8 cellular contexts compared by ENCODE assay signal in genomic region chr14:103607039-103607668, GRCh38. TPM values are rescaled to one million over a fixed set of nuclear protein-coding genes. Genes with fewer than 3 reads are reported as not detected.
DNase-seq lines count a peak whose midpoint lies in the region; TF ChIP-seq lines count a peak whose summit lies in the region.

No MANE protein-coding gene starts in this region.

- H4K20me1 ChIP-seq in mammary epithelial cell (ENCODE audit: insufficient read depth, low read length), result no peaks in the 10 kb centered on the region

- intact Hi-C loops in mammary epithelial cell (cut with micrococcal nuclease), result no loop called here

- H3K4me3 ChIP-seq in HEK293 (ENCODE audit: low read depth, low read length) (0 out of 2 replicates have a peak overlapping the region, but pooled peaks have one; percentile 2), mammary epithelial cell (replicated peaks in 1 of 3; ENCODE audit: insufficient read depth in 1 of 3, low read depth in 2 of 3, low read length in 3 of 3) (peak overlapping the region in 1 of 3 experiments; percentile 14)

- H3K4me2 ChIP-seq in mammary epithelial cell (ENCODE audit: insufficient read depth, low read depth, low read length), result peak overlapping the region; percentile 62

- in situ Hi-C loops in mammary epithelial cell (cut with MboI; ENCODE audit: low sequenced_read_pairs in 2 of 2), result no loop called here

- WGBS in mammary epithelial cell (ENCODE audit: low coverage, missing lambda C conversion rate), result 18% methylated on average over 16 of the region's 25 CpGs

- no peaks in the 10 kb centered on the region for H3K79me2 ChIP-seq in mammary epithelial cell (ENCODE audit: insufficient read depth, low read length)

- H3K9ac ChIP-seq in mammary epithelial cell (ENCODE audit: insufficient read depth, low read length), result no peak overlapping the region

- dilution Hi-C loops in mammary epithelial cell (cut with HindIII; ENCODE audit: low sequenced_read_pairs), result no loop called here

- no TSS peak for BruUV-seq in mammary epithelial cell (replicated peaks; lab: Mats Ljungman, UMichigan)

- H3K27ac ChIP-seq in HEK293 (ENCODE audit: extremely low read depth, low read depth, low read length) (no peak overlapping the region), mammary epithelial cell (ENCODE audit: insufficient read depth, low read depth, low read length) (no peak overlapping the region)

- H3K9me3 ChIP-seq in HEK293 (ENCODE audit: control insufficient read depth, insufficient read depth, low read depth, low read length), result no peaks in the 10 kb centered on the region
- H3K9me3 ChIP-seq in mammary epithelial cell (replicated peaks; ENCODE audit: insufficient read depth, low read length), result peaks cover 8% of the 10 kb centered on the region

- TF ChIP-seq CTCF in HEK293 (tag by site-specific recombination; IDR thresholded peaks at IDR 0.05), result peak; percentile 81
- peak in 1 of 2 donors; percentile 22 for TF ChIP-seq CTCF in mammary epithelial cell (conservative IDR thresholded peaks at IDR 0.05 in 1 of 2, IDR thresholded peaks at IDR 0.05 in 1 of 2; ENCODE audit: extremely low read depth in 1 of 2, insufficient read depth in 1 of 2, low read depth in 1 of 2, low read length in 2 of 2)

- H3K4me1 ChIP-seq in HEK293 (ENCODE audit: control insufficient read depth, insufficient read depth, low read length) (no peaks in the 10 kb centered on the region; the same call in 1 of the 2 replicates), mammary epithelial cell (ENCODE audit: insufficient read depth, low read length) (peaks cover 10% of the 10 kb centered on the region)

- POLR2A ChIA-PET in HEK293 (lab: Yijun Ruan, JAX), result interaction anchor here (0.6 to 1.8 kb wide), 2 partner anchors 22 to 107 kb away, joined by 3 to 10 read pairs; partner anchors contain the start of gene KLC1

- H2AFZ ChIP-seq in mammary epithelial cell (ENCODE audit: low read depth, low read length), result peak overlapping the region; percentile 22

- H3K36me3 ChIP-seq in HEK293 (ENCODE audit: control insufficient read depth in 2 of 2, insufficient read depth in 1 of 2, low read length in 2 of 2), result no peaks in the 10 kb centered on the region
- H3K36me3 ChIP-seq in mammary epithelial cell (ENCODE audit: insufficient read depth, low read length), result no peaks in the 10 kb centered on the region

- CTCF ChIA-PET in HEK293 (lab: Yijun Ruan, JAX), result interaction anchor here (0.7 kb wide), 2 partner anchors 31 to 1519 kb away, joined by 3 read pairs; no protein-coding TSS in a partner anchor
- CTCF ChIA-PET in mammary epithelial cell (lab: Charles Lee; ENCODE audit: low non-redundant PET), result no interaction called here

- no peaks in the 10 kb centered on the region for H3K27me3 ChIP-seq in mammary epithelial cell (ENCODE audit: insufficient read depth, low read length)

- peak; percentile 86 for DNase-seq in Daoy (ENCODE audit: low read depth)
- DNase-seq in NCI-H2081 treated with DMSO at 0.1 percent for 48 hours (lab: John Stamatoyannopoulos, UW), result peak; percentile 70
- DNase-seq in UCSD-AML1 (lab: John Stamatoyannopoulos, UW; ENCODE audit: unreplicated experiment), result peak; percentile 88
- peak; percentile 56 for DNase-seq in mammary epithelial cell
- DNase-seq in inferior parietal cortex (ENCODE audit: extremely low spot score), result peak; percentile 79
- DNase-seq in stimulated activated CD4-positive, alpha-beta T cell treated with anti-CD3 and anti-CD28 coated beads, Interleukin-12 subunit alpha, Interleukin-12 subunit beta, amount 100 ng/mL, for 4 hours, result peak; percentile 34
- no peak for DNase-seq in SW 1271 (lab: John Stamatoyannopoulos, UW)

TF ChIP-seq in HEK293, 187 proteins besides CTCF, POLR2A, EP300 and RAD21 (continues in another document):
- TF ChIP-seq ZNF10 (tag by site-specific recombination; IDR thresholded peaks at IDR 0.05) (peak; percentile 63; the same call in 1 of the 2 replicates), ZBTB20 (tag by site-specific recombination; IDR thresholded peaks at IDR 0.05) (peak; percentile 26; the same call in 1 of the 2 replicates), PATZ1 (tag by site-specific recombination; IDR thresholded peaks at IDR 0.05) (peak; percentile 64), ZNF2 (tag by site-specific recombination; IDR thresholded peaks at IDR 0.05) (0 out of 2 replicates have a peak, but pooled peaks have one; percentile 28), MEIS1 (CRISPR knock-in tag; IDR thresholded peaks at IDR 0.05; ENCODE audit: borderline replicate concordance) (no peak), ZNF248 (tag by site-specific recombination; IDR thresholded peaks at IDR 0.05) (no peak), ZNF366 (tag by site-specific recombination; conservative IDR thresholded peaks at IDR 0.05) (no peak), ZSCAN23 (tag by site-specific recombination; IDR thresholded peaks at IDR 0.05) (no peak), ZNF792 (tag by site-specific recombination; IDR thresholded peaks at IDR 0.05) (no peak), ZNF600 (tag by site-specific recombination; IDR thresholded peaks at IDR 0.05) (peak; percentile 96), ZNF549 (tag by site-specific recombination; IDR thresholded peaks at IDR 0.05) (no peak), HOXA7 (CRISPR knock-in tag; IDR thresholded peaks at IDR 0.05; ENCODE audit: borderline replicate concordance) (no peak), ZNF16 (tag by site-specific recombination; IDR thresholded peaks at IDR 0.05; ENCODE audit: low read depth) (no peak), ZNF302 (tag by site-specific recombination; IDR thresholded peaks at IDR 0.05; ENCODE audit: low read depth) (no peak), OSR2 (tag by site-specific recombination; IDR thresholded peaks at IDR 0.05) (peak; percentile 56), ZNF76 (tag by site-specific recombination; IDR thresholded peaks at IDR 0.05; ENCODE audit: borderline replicate concordance, low read depth) (no peak), SP2 (tag by site-specific recombination; IDR thresholded peaks at IDR 0.05) (peak; percentile 39), PRDM1 (tag by site-specific recombination; IDR thresholded peaks at IDR 0.05) (no peak), ZNF223 (tag by site-specific recombination; IDR thresholded peaks at IDR 0.05) (no peak), MYNN (tag by site-specific recombination; IDR thresholded peaks at IDR 0.05; ENCODE audit: borderline replicate concordance) (no peak)
- TF ChIP-seq, protein P1, sequence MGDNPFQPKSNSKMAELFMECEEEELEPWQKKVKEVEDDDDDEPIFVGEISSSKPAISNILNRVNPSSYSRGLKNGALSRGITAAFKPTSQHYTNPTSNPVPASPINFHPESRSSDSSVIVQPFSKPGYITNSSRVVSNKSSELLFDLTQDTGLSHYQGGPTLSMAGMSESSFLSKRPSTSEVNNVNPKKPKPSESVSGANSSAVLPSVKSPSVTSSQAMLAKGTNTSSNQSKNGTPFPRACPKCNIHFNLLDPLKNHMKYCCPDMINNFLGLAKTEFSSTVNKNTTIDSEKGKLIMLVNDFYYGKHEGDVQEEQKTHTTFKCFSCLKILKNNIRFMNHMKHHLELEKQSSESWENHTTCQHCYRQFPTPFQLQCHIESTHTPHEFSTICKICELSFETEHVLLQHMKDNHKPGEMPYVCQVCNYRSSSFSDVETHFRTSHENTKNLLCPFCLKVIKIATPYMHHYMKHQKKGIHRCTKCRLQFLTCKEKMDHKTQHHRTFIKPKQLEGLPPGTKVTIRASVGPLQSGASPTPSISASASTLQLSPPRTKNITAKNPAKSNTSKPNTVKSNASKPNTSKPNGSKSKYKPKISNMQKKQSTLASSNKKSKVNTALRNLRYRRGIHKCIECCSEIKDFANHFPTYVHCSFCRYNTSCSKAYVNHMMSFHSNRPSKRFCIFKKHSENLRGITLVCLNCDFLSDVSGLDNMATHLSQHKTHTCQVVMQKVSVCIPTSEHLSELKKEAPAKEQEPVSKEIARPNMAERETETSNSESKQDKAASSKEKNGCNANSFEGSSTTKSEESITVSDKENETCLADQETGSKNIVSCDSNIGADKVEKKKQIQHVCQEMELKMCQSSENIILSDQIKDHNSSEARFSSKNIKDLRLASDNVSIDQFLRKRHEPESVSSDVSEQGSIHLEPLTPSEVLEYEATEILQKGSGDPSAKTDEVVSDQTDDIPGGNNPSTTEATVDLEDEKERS (tag by site-specific recombination; IDR thresholded peaks at IDR 0.05), result no peak

RNA-seq across cellular contexts. Expression of gene KLC1, which starts 21.9 kb away (rescaled TPM):
- total RNA-seq in Daoy (2014; rRNA removed; shearing (Covaris generic)), result 178 and 244 TPM in 2 replicates
- 100 to 1,000 TPM; 216 to 237 TPM for total RNA-seq in mammary epithelial cell
- polyA plus RNA-seq in mammary epithelial cell, result 102 TPM
- 142 TPM for polyA minus RNA-seq in mammary epithelial cell

RNA-seq across cellular contexts. Expression of gene COA8, which starts 44.4 kb away (rescaled TPM):
- total RNA-seq in Daoy (2014; rRNA removed; shearing (Covaris generic)), result 29.4 and 48.2 TPM in 2 replicates
- total RNA-seq in mammary epithelial cell, result 10 to 100 TPM; 22.3 to 49.3 TPM
- polyA plus RNA-seq in mammary epithelial cell, result 18.1 TPM
- not detected for polyA minus RNA-seq in mammary epithelial cell

RNA-seq across cellular contexts. Expression of gene BAG5, which starts 44.7 kb away (rescaled TPM):
- total RNA-seq in Daoy (2014; rRNA removed; shearing (Covaris generic)), result 23.5 and 28.6 TPM in 2 replicates
- 10 to 100 TPM; 31.3 to 39.0 TPM for total RNA-seq in mammary epithelial cell
- 9.1 TPM for polyA plus RNA-seq in mammary epithelial cell
- polyA minus RNA-seq in mammary epithelial cell, result 25.3 TPM

Comparison
In these comparisons a context has a peak if more than half of its experiments do, and no peak if none do; other contexts are left out.
1. DNase-seq: peak in Daoy (single experiment), NCI-H2081 treated with DMSO at 0.1 percent for 48 hours (single experiment), UCSD-AML1 (single experiment), mammary epithelial cell (single experiment), inferior parietal cortex (single experiment) and stimulated activated CD4-positive, alpha-beta T cell treated with anti-CD3 and anti-CD28 coated beads, Interleukin-12 subunit alpha, Interleukin-12 subunit beta, amount 100 ng/mL, for 4 hours (single experiment); none in SW 1271 (0 of 2).